In the genomic region with DNA sequence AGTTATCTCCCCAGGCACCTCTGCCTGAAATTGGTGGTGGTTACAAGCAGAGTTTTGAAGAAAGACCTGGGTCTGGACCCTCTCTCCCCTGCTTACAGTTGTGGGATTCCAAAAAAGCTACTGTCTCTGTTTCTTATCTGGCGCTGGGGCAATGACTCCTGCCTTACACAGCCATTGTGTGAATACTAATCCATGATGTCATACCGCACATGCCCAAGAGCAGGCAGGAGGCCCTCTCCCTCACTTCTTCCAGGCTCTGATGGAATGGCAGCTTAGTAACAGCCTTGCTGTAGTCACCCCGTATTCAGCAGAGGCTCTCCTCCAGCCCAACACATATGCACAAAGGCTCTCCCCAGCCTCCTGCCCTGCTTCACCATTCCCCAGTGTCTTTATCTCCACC, we compare ENCODE assay signal across 15 cellular contexts.
DNase-seq lines count a peak whose midpoint lies in the region; ATAC-seq, FAIRE-seq and TF ChIP-seq lines count a peak whose summit lies in the region.
"Had no signal": no experiment of that assay in that cellular context is flagged by ENCODE, and none has a peak within 500 bp of the region (broad histone marks: within the 10 kb centered on the region; RNA-seq: fewer than 3 reads in every experiment).

No MANE protein-coding gene starts in this region.

- H3K9me3 Mint-ChIP-seq in CD8-positive, alpha-beta memory T cell: no peaks in the 10 kb centered on the region
- H3K9me3 Mint-ChIP-seq in naive thymus-derived CD8-positive, alpha-beta T cell: no peaks in the 10 kb centered on the region

- TF ChIP-seq RAD21 in GM12878 (IDR thresholded peaks at IDR 0.05; ENCODE audit: insufficient read depth, low read depth, low read length): no peak

- RAD21 ChIA-PET in GM12878 (lab: Charles Lee; ENCODE audit: unreplicated experiment): interaction anchor here (0.8 kb wide), 1 partner anchor 31 kb away, joined by 3 read pairs; no protein-coding TSS in a partner anchor

- no peak for FAIRE-seq in GM12878 (lab: Jason Lieb, UNC)

- H3K4me1 ChIP-seq in CD8-positive, alpha-beta memory T cell (ENCODE audit: insufficient read depth, low read length): peaks cover 37% of the 10 kb centered on the region
- H3K4me1 ChIP-seq in GM12878 (ENCODE audit: control insufficient read depth, insufficient read depth, low read length): no peaks in the 10 kb centered on the region

- no peaks in the 10 kb centered on the region for H3K27me3 ChIP-seq in CD8-positive, alpha-beta memory T cell (ENCODE audit: insufficient read depth, low read length, poor library complexity, severe bottlenecking)
- H3K27me3 ChIP-seq in GM12878 (replicated peaks in 1 of 2; ENCODE audit: control insufficient read depth in 2 of 2, insufficient read depth in 2 of 2, low read length in 1 of 2): no peaks in the 10 kb centered on the region
- H3K27me3 ChIP-seq: upper lobe of right lung had no signal

- H3K36me3 ChIP-seq in CD8-positive, alpha-beta memory T cell (ENCODE audit: insufficient read depth, low read length): no peaks in the 10 kb centered on the region
- no peaks in the 10 kb centered on the region; a peak in 1 of 4 replicates for H3K36me3 ChIP-seq in GM12878 (ENCODE audit: control insufficient read depth in 2 of 2, insufficient read depth in 2 of 2, low read length in 1 of 2)
- H3K36me3 ChIP-seq: upper lobe of right lung had no signal

- H3K4me3 ChIP-seq in CD8-positive, alpha-beta memory T cell (ENCODE audit: low read length): no peak overlapping the region
- H3K4me3 ChIP-seq in GM12878: no peak overlapping the region
- H3K4me3 ChIP-seq: upper lobe of right lung had no signal

- CTCF ChIA-PET in CD8-positive, alpha-beta memory T cell (lab: Charles Lee): interaction anchor here (1.4 to 1.8 kb wide), 2 partner anchors 131 to 210 kb away, joined by 4 to 6 read pairs; no protein-coding TSS in a partner anchor
- CTCF ChIA-PET in GM12878 (lab: Yijun Ruan, JAX): interaction anchor here (0.9 kb wide), 1 partner anchor 131 kb away, joined by 3 read pairs; no protein-coding TSS in a partner anchor

- no peak overlapping the region for H3K9ac ChIP-seq in GM12878 (ENCODE audit: control insufficient read depth, insufficient read depth, low read length)

- H3K9me3 ChIP-seq in CD8-positive, alpha-beta memory T cell (ENCODE audit: low read length): no peaks in the 10 kb centered on the region
- no peaks in the 10 kb centered on the region for H3K9me3 ChIP-seq in GM12878 (replicated peaks; ENCODE audit: control insufficient read depth, insufficient read depth, low read length)
- H3K9me3 ChIP-seq: upper lobe of right lung had no signal

- intact Hi-C loops in GM12878 (cut with micrococcal nuclease; ENCODE audit: unreplicated experiment): no loop called here

- peaks cover 32 to 49% (median 48%) of the 10 kb centered on the region in 3 donors for H3K4me1 Mint-ChIP-seq in CD8-positive, alpha-beta memory T cell
- H3K4me1 Mint-ChIP-seq in naive thymus-derived CD8-positive, alpha-beta T cell: peaks cover 35 to 79% (median 74%) of the 10 kb centered on the region in 4 donors

- TF ChIP-seq EP300 in GM12878 (IDR thresholded peaks at IDR 0.05; ENCODE audit: borderline replicate concordance in 1 of 2, control insufficient read depth in 1 of 2, low read depth in 2 of 2, low read length in 2 of 2): no peak

- no peaks in the 10 kb centered on the region for H3K79me2 ChIP-seq in GM12878 (ENCODE audit: control insufficient read depth, insufficient read depth, low read length)

- peaks cover 0 to 1% (median 0%) of the 10 kb centered on the region in 3 donors for H3K36me3 Mint-ChIP-seq in CD8-positive, alpha-beta memory T cell
- H3K36me3 Mint-ChIP-seq in naive thymus-derived CD8-positive, alpha-beta T cell: no peaks in the 10 kb centered on the region

- TF ChIP-seq POLR2A in GM12878 (IDR thresholded peaks at IDR 0.05; ENCODE audit: low read depth, low read length) (no peak), GM18505 (IDR thresholded peaks at IDR 0.05; ENCODE audit: borderline replicate concordance, extremely low read depth, insufficient read depth, insufficient read length) (no peak)

- H4K20me1 ChIP-seq in GM12878 (ENCODE audit: control insufficient read depth, insufficient read depth): no peaks in the 10 kb centered on the region

- ATAC-seq in GM12878 (peak; percentile 4; the same call in 1 of the 3 replicates), HG03520 (IDR thresholded peaks at IDR 0.05; ENCODE audit: unreplicated experiment) (no peak), GM18505 (IDR thresholded peaks at IDR 0.05; ENCODE audit: unreplicated experiment) (no peak), GM18867 (IDR thresholded peaks at IDR 0.05; ENCODE audit: unreplicated experiment) (no peak)
- ATAC-seq in naive thymus-derived CD8-positive, alpha-beta T cell: no peak
- ATAC-seq: activated CD4-positive, CD25-positive, alpha-beta regulatory T cell treated with anti-CD3 and anti-CD28 coated beads, Interleukin-2, amount 50 U/mL, for 24 hours; esophagus mucosa; Panc1; upper lobe of right lung had no signal

- in situ Hi-C loops in GM12878 (cut with MboI): no loop called here

- no peak overlapping the region for H2AFZ ChIP-seq in GM12878 (ENCODE audit: control insufficient read depth, low read depth, low read length)

- DNase-seq in CD8-positive, alpha-beta memory T cell: no peak
- DNase-seq in HT1080 (ENCODE audit: low read depth) (peak; percentile 47), GM12878 (ENCODE audit: low read depth, low spot score) (no peak), NCI-H2196 (lab: John Stamatoyannopoulos, UW; ENCODE audit: unreplicated experiment) (no peak)
- no peak for DNase-seq in naive thymus-derived CD8-positive, alpha-beta T cell
- DNase-seq: DND-41, left cardiac atrium, posterior cingulate gyrus, upper lobe of right lung had no signal

- TF ChIP-seq CTCF in GM12878 (IDR thresholded peaks at IDR 0.05 in 2 of 3, conservative IDR thresholded peaks at IDR 0.05 in 1 of 3; ENCODE audit: control insufficient read depth in 2 of 3, extremely low read depth in 1 of 3, insufficient read depth in 1 of 3, low read depth in 3 of 3, low read length in 3 of 3): no peak

- 81% methylated on average over 3 of the region's 3 CpGs for WGBS in GM12878 (ENCODE audit: insufficient coverage, insufficient replicate concordance, low lambda C conversion rate, missing lambda C conversion rate)

- SMC1A ChIA-PET in GM12878 (lab: Charles Lee; ENCODE audit: uncharacterized antibody, unreplicated experiment): interaction anchor here (0.9 to 9.1 kb wide), 8 partner anchors 13 to 102 kb away, joined by 3 to 59 read pairs (median 5); no protein-coding TSS in a partner anchor

- peak overlapping the region; percentile 4 to 99 (median 82) for H3K27ac Mint-ChIP-seq in CD8-positive, alpha-beta memory T cell
- peak overlapping the region; percentile 86 to 99 (median 94) for H3K27ac Mint-ChIP-seq in naive thymus-derived CD8-positive, alpha-beta T cell

- H3K4me2 ChIP-seq in GM12878 (ENCODE audit: control insufficient read depth, insufficient read depth): no peak overlapping the region

- POLR2A ChIA-PET in CD8-positive, alpha-beta memory T cell (lab: Charles Lee): interaction anchor here (1.8 kb wide), 1 partner anchor 31 kb away, joined by 4 read pairs; no protein-coding TSS in a partner anchor
- POLR2A ChIA-PET in GM12878 (lab: Charles Lee): interaction anchor here (0.8 to 1.0 kb wide), 2 partner anchors 50 to 101 kb away, joined by 3 read pairs; no protein-coding TSS in a partner anchor
- POLR2A ChIA-PET in naive thymus-derived CD8-positive, alpha-beta T cell (lab: Charles Lee): interaction anchor here (0.9 to 2.8 kb wide), 8 partner anchors 9 to 131 kb away, joined by 3 to 15 read pairs (median 8); no protein-coding TSS in a partner anchor

- no TSS peak for BruUV-seq in GM12878 (replicated peaks; lab: Mats Ljungman, UMichigan)

- H3K27me3 Mint-ChIP-seq in CD8-positive, alpha-beta memory T cell: peaks cover 0 to 2% of the 10 kb centered on the region in 2 donors
- no peaks in the 10 kb centered on the region for H3K27me3 Mint-ChIP-seq in naive thymus-derived CD8-positive, alpha-beta T cell

- H3K4me3 Mint-ChIP-seq in CD8-positive, alpha-beta memory T cell: no peak overlapping the region
- H3K4me3 Mint-ChIP-seq in naive thymus-derived CD8-positive, alpha-beta T cell: peak overlapping the region in 3 of 10 donors; percentile 19 to 68 (median 64)

- no peak overlapping the region for H3K27ac ChIP-seq in CD8-positive, alpha-beta memory T cell (ENCODE audit: low read depth, low read length)
- H3K27ac ChIP-seq in GM12878 (ENCODE audit: control insufficient read depth, insufficient read depth): no peak overlapping the region
- H3K27ac ChIP-seq: upper lobe of right lung had no signal

TF ChIP-seq in GM12878, 131 proteins besides CTCF, POLR2A, EP300 and RAD21 (continues in another document):
- TF ChIP-seq JUNB (IDR thresholded peaks at IDR 0.05) (no peak), PAX8 (IDR thresholded peaks at IDR 0.05) (no peak), SRF (IDR thresholded peaks at IDR 0.05; ENCODE audit: low read depth in 2 of 2, low read length in 2 of 2) (no peak), MYC (IDR thresholded peaks at IDR 0.05; ENCODE audit: insufficient read depth, insufficient read length, insufficient replicate concordance, low read length, severe bottlenecking) (no peak), SUZ12 (IDR thresholded peaks at IDR 0.05; ENCODE audit: unreplicated experiment) (no peak), ZNF384 (IDR thresholded peaks at IDR 0.05; ENCODE audit: borderline replicate concordance, low read depth, low read length) (no peak)
- TF ChIP-seq, protein P1, sequence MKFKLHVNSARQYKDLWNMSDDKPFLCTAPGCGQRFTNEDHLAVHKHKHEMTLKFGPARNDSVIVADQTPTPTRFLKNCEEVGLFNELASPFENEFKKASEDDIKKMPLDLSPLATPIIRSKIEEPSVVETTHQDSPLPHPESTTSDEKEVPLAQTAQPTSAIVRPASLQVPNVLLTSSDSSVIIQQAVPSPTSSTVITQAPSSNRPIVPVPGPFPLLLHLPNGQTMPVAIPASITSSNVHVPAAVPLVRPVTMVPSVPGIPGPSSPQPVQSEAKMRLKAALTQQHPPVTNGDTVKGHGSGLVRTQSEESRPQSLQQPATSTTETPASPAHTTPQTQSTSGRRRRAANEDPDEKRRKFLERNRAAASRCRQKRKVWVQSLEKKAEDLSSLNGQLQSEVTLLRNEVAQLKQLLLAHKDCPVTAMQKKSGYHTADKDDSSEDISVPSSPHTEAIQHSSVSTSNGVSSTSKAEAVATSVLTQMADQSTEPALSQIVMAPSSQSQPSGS (IDR thresholded peaks at IDR 0.05; ENCODE audit: low read length): no peak
